Comparison of ENCODE assay signal across 11 cellular contexts in genomic region chr15:75061272-75061671, GRCh38. TPM values are rescaled to one million over a fixed set of nuclear protein-coding genes. Genes with fewer than 3 reads are reported as not detected.
DNase-seq lines count a peak whose midpoint lies in the region; ATAC-seq and TF ChIP-seq lines count a peak whose summit lies in the region.
"Had no signal": no experiment of that assay in that cellular context is flagged by ENCODE, and none has a peak within 500 bp of the region (broad histone marks: within the 10 kb centered on the region; RNA-seq: fewer than 3 reads in every experiment).

No MANE protein-coding gene starts in this region.

- no peak overlapping the region for H3K4me3 ChIP-seq in foreskin fibroblast (ENCODE audit: low read depth in 1 of 2, low read length in 2 of 2)
- H3K4me3 ChIP-seq: lung had no signal

- H3K4me1 Mint-ChIP-seq in Calu3 (ENCODE audit: low read depth, unreplicated experiment) = peaks cover 59% of the 10 kb centered on the region

- H3K9me3 Mint-ChIP-seq in Calu3 (ENCODE audit: low read depth, unreplicated experiment) = no peaks in the 10 kb centered on the region

- ATAC-seq in GM21723 (IDR thresholded peaks at IDR 0.05; ENCODE audit: unreplicated experiment) (peak; percentile 79), HG03521 (IDR thresholded peaks at IDR 0.05; ENCODE audit: unreplicated experiment) (no peak), HG02970 (IDR thresholded peaks at IDR 0.05; ENCODE audit: low FRiP score, unreplicated experiment) (no peak), GM21390 (IDR thresholded peaks at IDR 0.05; ENCODE audit: unreplicated experiment) (no peak)

- H3K36me3 Mint-ChIP-seq in Calu3 (ENCODE audit: insufficient read depth, unreplicated experiment) = peaks cover 35% of the 10 kb centered on the region

- intact Hi-C loops in Calu3 (cut with micrococcal nuclease; ENCODE audit: unreplicated experiment) = no loop called here

- BruUV-seq in Calu3 (replicated peaks; lab: Mats Ljungman, UMichigan) = no TSS peak

- H3K4me3 Mint-ChIP-seq in Calu3 (ENCODE audit: low read depth, unreplicated experiment) = no peak overlapping the region

- CTCF ChIA-PET in Calu3 (lab: Charles Lee) = interaction anchor here (0.7 kb wide), 1 partner anchor 139 kb away, joined by 3 read pairs; no protein-coding TSS in a partner anchor

- no peak for DNase-seq in Calu3
- DNase-seq in RPMI7951 (ENCODE audit: low read depth) = peak; percentile 88
- peak; percentile 47 to 55 for DNase-seq in foreskin fibroblast
- DNase-seq in kidney glomerular epithelial cell (lab: John Stamatoyannopoulos, UW) = no peak
- DNase-seq: activated CD4-positive, CD25-positive, alpha-beta regulatory T cell; NCI-H1417 treated with DMSO at 0.1 percent for 48 hours had no signal

- TF ChIP-seq CTCF in Calu3 (IDR thresholded peaks at IDR 0.05; ENCODE audit: unreplicated experiment) (no peak), foreskin fibroblast (IDR thresholded peaks at IDR 0.05; ENCODE audit: low read depth, low read length) (no peak)

- H3K27ac Mint-ChIP-seq in Calu3 (ENCODE audit: unreplicated experiment) = peak overlapping the region; percentile 63

- H3K27me3 Mint-ChIP-seq in Calu3 (ENCODE audit: unreplicated experiment) = no peaks in the 10 kb centered on the region

RNA-seq across cellular contexts. Expression of gene PPCDC, which starts 37.9 kb away (rescaled TPM):
- total RNA-seq in Calu3 (2022) = 23.4 and 24.4 TPM in 2 replicates
- 17.9 and 32.4 TPM in 2 replicates for total RNA-seq in RPMI7951 (2014; rRNA removed; shearing (Covaris generic))

Comparison
In these comparisons a context has a peak if more than half of its experiments do, and no peak if none do; other contexts are left out.
1. DNase-seq: peak in RPMI7951 (single experiment) and foreskin fibroblast (2 of 2); none in Calu3 (single experiment) and kidney glomerular epithelial cell (single experiment).